In the genomic region with DNA sequence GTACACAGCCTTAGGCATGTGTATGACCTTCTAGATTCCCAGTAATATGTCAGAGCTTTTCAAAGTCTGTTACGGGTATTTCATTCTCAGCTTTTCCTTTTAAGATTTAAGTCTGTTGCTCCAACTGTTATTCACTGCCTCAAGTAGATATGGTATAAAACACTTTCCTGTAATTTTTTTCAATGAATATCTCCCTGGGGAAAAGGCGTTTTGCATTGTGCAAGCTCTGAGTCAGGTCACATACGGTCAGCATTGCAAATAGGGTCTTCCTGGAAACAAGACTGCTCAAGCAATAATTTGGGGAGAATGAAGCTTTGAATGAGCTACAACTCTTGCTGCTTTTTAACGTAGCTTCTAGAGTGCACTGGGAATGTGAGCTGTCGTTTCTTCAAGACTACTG, we compare ENCODE assay signal across 20 cellular contexts. TPM values are rescaled to one million over a fixed set of nuclear protein-coding genes. Genes with fewer than 3 reads are reported as not detected.
DNase-seq lines count a peak whose midpoint lies in the region; ATAC-seq and TF ChIP-seq lines count a peak whose summit lies in the region.
"Had no signal": no experiment of that assay in that cellular context is flagged by ENCODE, and none has a peak within 500 bp of the region (broad histone marks: within the 10 kb centered on the region; RNA-seq: fewer than 3 reads in every experiment).

No MANE protein-coding gene starts in this region.

- H3K9me2 ChIP-seq in Karpas-422 (replicated peaks; ENCODE audit: insufficient read depth, low read length) = no peaks in the 10 kb centered on the region

- peak overlapping the region; percentile 49 for H3K27ac ChIP-seq in A673 (ENCODE audit: low read depth, low read length, poor library complexity, severe bottlenecking)
- no peak overlapping the region for H3K27ac ChIP-seq in Karpas-422 (ENCODE audit: low read length)
- H3K27ac ChIP-seq in left lung = no peak overlapping the region
- H3K27ac ChIP-seq in lower lobe of right lung = no peak overlapping the region
- H3K27ac ChIP-seq: cardiac muscle cell, hepatocyte, RWPE1, tibial artery had no signal

- no peak overlapping the region for H3K27ac Mint-ChIP-seq in stimulated activated effector memory CD8-positive, alpha-beta T cell treated with anti-CD3 and anti-CD28 coated beads, Interleukin-12 subunit alpha, Interleukin-12 subunit beta, amount 100 ng/mL, for 72 hours
- H3K27ac Mint-ChIP-seq: activated naive CD4-positive, alpha-beta T cell treated with anti-CD3 and anti-CD28 coated beads for 36 hours; T-helper 1 cell treated with Interleukin-12 subunit alpha and Interleukin-12 subunit beta and Interleukin-4 antibody, amounts not matched to agents 30 μg/mL and 1 μg/mL, for 36 hours had no signal

- POLR2A ChIA-PET in A673 (lab: Charles Lee; ENCODE audit: low non-redundant PET) = interaction anchor here (0.7 kb wide), 1 partner anchor 41 kb away, joined by 3 read pairs; no protein-coding TSS in a partner anchor

- peak; percentile 19 for ATAC-seq in left lung
- no peak for ATAC-seq in lower lobe of right lung
- no peak for ATAC-seq in HG02610 (IDR thresholded peaks at IDR 0.05; ENCODE audit: unreplicated experiment)
- no peak for ATAC-seq in stimulated activated effector memory CD8-positive, alpha-beta T cell treated with anti-CD3 and anti-CD28 coated beads, Interleukin-12 subunit alpha, Interleukin-12 subunit beta, amount 100 ng/mL, for 72 hours
- ATAC-seq: left colon had no signal

- H3K79me2 ChIP-seq in Karpas-422 (ENCODE audit: low read length) = peaks cover 25% of the 10 kb centered on the region

- H3K36me3 Mint-ChIP-seq in stimulated activated effector memory CD8-positive, alpha-beta T cell treated with anti-CD3 and anti-CD28 coated beads, Interleukin-12 subunit alpha, Interleukin-12 subunit beta, amount 100 ng/mL, for 72 hours = peaks cover 38% of the 10 kb centered on the region

- H3K4me2 ChIP-seq in Karpas-422 (ENCODE audit: low read depth, low read length, poor library complexity, severe bottlenecking) = peak overlapping the region; percentile 13
- H3K4me2 ChIP-seq: hepatocyte had no signal

- peaks cover 17% of the 10 kb centered on the region for H3K4me1 ChIP-seq in A673 (ENCODE audit: insufficient read depth, low read length, poor library complexity, severe bottlenecking)
- peaks cover 13% of the 10 kb centered on the region for H3K4me1 ChIP-seq in Karpas-422 (ENCODE audit: low read length)
- peaks cover 0 to 25% of the 10 kb centered on the region in 2 donors for H3K4me1 ChIP-seq in left lung
- H3K4me1 ChIP-seq in lower lobe of right lung = peaks cover 10% of the 10 kb centered on the region

- intact Hi-C loops in A673 (cut with micrococcal nuclease; ENCODE audit: unreplicated experiment) (no loop called here), left lung (cut with DNase I) (no loop called here), lower lobe of right lung (cut with DNase I) (no loop called here)

- H3K27me3 ChIP-seq in A673 (replicated peaks; ENCODE audit: insufficient read depth, low read depth, low read length, poor library complexity) = no peaks in the 10 kb centered on the region
- H3K27me3 ChIP-seq in Karpas-422 (ENCODE audit: low read length) = no peaks in the 10 kb centered on the region
- H3K27me3 ChIP-seq in left lung = no peaks in the 10 kb centered on the region
- H3K27me3 ChIP-seq in lower lobe of right lung (ENCODE audit: low read depth) = no peaks in the 10 kb centered on the region
- H3K27me3 ChIP-seq: cardiac muscle cell, hepatocyte, tibial artery had no signal

- no peak overlapping the region for H3K9ac ChIP-seq in Karpas-422 (ENCODE audit: low read length)

- BruUV-seq in A673 (replicated peaks; lab: Mats Ljungman, UMichigan) = no TSS peak

- H3K4me3 ChIP-seq in A673 (ENCODE audit: low read depth, low read length, poor library complexity, severe bottlenecking) = no peak overlapping the region
- no peak overlapping the region for H3K4me3 ChIP-seq in Karpas-422 (ENCODE audit: low read length)
- H3K4me3 ChIP-seq in epithelial cell of esophagus (ENCODE audit: low read length) = no peak overlapping the region
- no peak overlapping the region for H3K4me3 ChIP-seq in left lung
- no peak overlapping the region for H3K4me3 ChIP-seq in lower lobe of right lung
- H3K4me3 ChIP-seq: cardiac muscle cell, hepatocyte, tibial artery had no signal

- H2AFZ ChIP-seq in Karpas-422 (ENCODE audit: low read length) = no peak overlapping the region
- H2AFZ ChIP-seq: hepatocyte had no signal

- CTCF ChIA-PET in A673 (lab: Charles Lee) = no interaction called here

- no peak overlapping the region for H3K4me3 Mint-ChIP-seq in stimulated activated effector memory CD8-positive, alpha-beta T cell treated with anti-CD3 and anti-CD28 coated beads, Interleukin-12 subunit alpha, Interleukin-12 subunit beta, amount 100 ng/mL, for 72 hours
- H3K4me3 Mint-ChIP-seq: activated naive CD4-positive, alpha-beta T cell treated with anti-CD3 and anti-CD28 coated beads for 36 hours; T-helper 1 cell treated with Interleukin-12 subunit alpha and Interleukin-12 subunit beta and Interleukin-4 antibody, amounts not matched to agents 30 μg/mL and 1 μg/mL, for 36 hours had no signal

- H3K4me1 Mint-ChIP-seq in stimulated activated effector memory CD8-positive, alpha-beta T cell treated with anti-CD3 and anti-CD28 coated beads, Interleukin-12 subunit alpha, Interleukin-12 subunit beta, amount 100 ng/mL, for 72 hours = peaks cover 55% of the 10 kb centered on the region

- H4K20me1 ChIP-seq in Karpas-422 (ENCODE audit: insufficient read depth, low read depth, low read length) = peaks cover 83% of the 10 kb centered on the region

- no peak for TF ChIP-seq CTCF in A673 (conservative IDR thresholded peaks at IDR 0.05; ENCODE audit: low read depth, low read length)
- TF ChIP-seq CTCF in epithelial cell of esophagus (IDR thresholded peaks at IDR 0.05; ENCODE audit: insufficient read depth, low read depth, low read length, missing control alignments) = no peak
- TF ChIP-seq CTCF in left lung (IDR thresholded peaks at IDR 0.05) = no peak
- TF ChIP-seq CTCF in lower lobe of right lung (IDR thresholded peaks at IDR 0.05) = no peak

- H3K9me3 ChIP-seq in A673 (ENCODE audit: low read depth, low read length, poor library complexity, severe bottlenecking) (peaks cover 6% of the 10 kb centered on the region), Karpas-422 (ENCODE audit: low read length) (no peaks in the 10 kb centered on the region), left lung (no peaks in the 10 kb centered on the region), lower lobe of right lung (no peaks in the 10 kb centered on the region)
- H3K9me3 ChIP-seq: tibial artery had no signal

- peaks cover 4% of the 10 kb centered on the region for H3K9me3 Mint-ChIP-seq in stimulated activated effector memory CD8-positive, alpha-beta T cell treated with anti-CD3 and anti-CD28 coated beads, Interleukin-12 subunit alpha, Interleukin-12 subunit beta, amount 100 ng/mL, for 72 hours

- DNase-seq in A673 (ENCODE audit: low spot score) (peak; percentile 78), Karpas-422 (peak; percentile 64), epithelial cell of esophagus (ENCODE audit: low read depth) (peak; percentile 29), left lung (no peak), lower lobe of right lung (no peak)
- DNase-seq in stimulated activated effector memory CD8-positive, alpha-beta T cell treated with anti-CD3 and anti-CD28 coated beads, Interleukin-12 subunit alpha, Interleukin-12 subunit beta, amount 100 ng/mL, for 72 hours (ENCODE audit: low spot score in 2 of 2) = no peak
- no peak for DNase-seq in stimulated activated CD4-positive, alpha-beta T cell treated with anti-CD3 and anti-CD28 coated beads, Interleukin-1b, Interleukin-23, amount 100 ng/mL, for 48 hours
- DNase-seq: activated CD4-positive, alpha-beta T cell treated with anti-CD3 and anti-CD28 coated beads for 1 hour; activated naive CD4-positive, alpha-beta T cell treated with anti-CD3 and anti-CD28 coated beads for 36 hours; Calu3; left colon; naive B cell; NCI-H2029 treated with DMSO at 0.1 percent for 48 hours; NCI-H774; tibial artery had no signal

- H3K36me3 ChIP-seq in A673 (ENCODE audit: insufficient read depth, low read length, poor library complexity, severe bottlenecking) = peaks cover 9% of the 10 kb centered on the region
- H3K36me3 ChIP-seq in Karpas-422 (ENCODE audit: insufficient read depth, low read length) = no peaks in the 10 kb centered on the region; the same call in 1 of the 2 replicates
- H3K36me3 ChIP-seq in left lung = no peaks in the 10 kb centered on the region
- no peaks in the 10 kb centered on the region for H3K36me3 ChIP-seq in lower lobe of right lung
- H3K36me3 ChIP-seq: cardiac muscle cell had no signal

RNA-seq across cellular contexts. Expression of a gene that starts 25.6 kb away (rescaled TPM):
- total RNA-seq in A673 (2021) = 37.6 and 40.0 TPM in 2 replicates
- 10.4 and 30.8 TPM in 2 replicates for total RNA-seq in Karpas-422 (2014; rRNA removed; shearing (Covaris generic); ENCODE audit: low replicate concordance)
- total RNA-seq in left lung = 10 to 100 TPM; 52.6 to 61.6 TPM
- 60.9 TPM for total RNA-seq in lower lobe of right lung

RNA-seq across cellular contexts. Expression of a gene that starts 26.0 kb away (rescaled TPM):
- total RNA-seq in A673 (2021) (32.9 and 33.9 TPM in 2 replicates), left lung (10 to 100 TPM; 22.6 to 30.4 TPM), lower lobe of right lung (32.4 TPM)
- total RNA-seq in Karpas-422 (2014; rRNA removed; shearing (Covaris generic); ENCODE audit: low replicate concordance) = 6.3 and 53.8 TPM in 2 replicates

Comparison
In these comparisons a context has a peak if more than half of its experiments do, and no peak if none do; other contexts are left out.
1. DNase-seq: peak in A673 (single experiment), Karpas-422 (single experiment) and epithelial cell of esophagus (single experiment); none in left lung (0 of 2), lower lobe of right lung (single experiment), stimulated activated effector memory CD8-positive, alpha-beta T cell treated with anti-CD3 and anti-CD28 coated beads, Interleukin-12 subunit alpha, Interleukin-12 subunit beta, amount 100 ng/mL, for 72 hours (0 of 2) and stimulated activated CD4-positive, alpha-beta T cell treated with anti-CD3 and anti-CD28 coated beads, Interleukin-1b, Interleukin-23, amount 100 ng/mL, for 48 hours (single experiment).